1 cellular context compared by ENCODE assay signal in genomic region chr4:141573678-141574077, GRCh38.
TF ChIP-seq lines count a peak whose summit lies in the region.

No MANE protein-coding gene starts in this region.

TF ChIP-seq in A549, 52 proteins besides CTCF, POLR2A, EP300 and RAD21 (continued from another document):
- TF ChIP-seq, protein P1, sequence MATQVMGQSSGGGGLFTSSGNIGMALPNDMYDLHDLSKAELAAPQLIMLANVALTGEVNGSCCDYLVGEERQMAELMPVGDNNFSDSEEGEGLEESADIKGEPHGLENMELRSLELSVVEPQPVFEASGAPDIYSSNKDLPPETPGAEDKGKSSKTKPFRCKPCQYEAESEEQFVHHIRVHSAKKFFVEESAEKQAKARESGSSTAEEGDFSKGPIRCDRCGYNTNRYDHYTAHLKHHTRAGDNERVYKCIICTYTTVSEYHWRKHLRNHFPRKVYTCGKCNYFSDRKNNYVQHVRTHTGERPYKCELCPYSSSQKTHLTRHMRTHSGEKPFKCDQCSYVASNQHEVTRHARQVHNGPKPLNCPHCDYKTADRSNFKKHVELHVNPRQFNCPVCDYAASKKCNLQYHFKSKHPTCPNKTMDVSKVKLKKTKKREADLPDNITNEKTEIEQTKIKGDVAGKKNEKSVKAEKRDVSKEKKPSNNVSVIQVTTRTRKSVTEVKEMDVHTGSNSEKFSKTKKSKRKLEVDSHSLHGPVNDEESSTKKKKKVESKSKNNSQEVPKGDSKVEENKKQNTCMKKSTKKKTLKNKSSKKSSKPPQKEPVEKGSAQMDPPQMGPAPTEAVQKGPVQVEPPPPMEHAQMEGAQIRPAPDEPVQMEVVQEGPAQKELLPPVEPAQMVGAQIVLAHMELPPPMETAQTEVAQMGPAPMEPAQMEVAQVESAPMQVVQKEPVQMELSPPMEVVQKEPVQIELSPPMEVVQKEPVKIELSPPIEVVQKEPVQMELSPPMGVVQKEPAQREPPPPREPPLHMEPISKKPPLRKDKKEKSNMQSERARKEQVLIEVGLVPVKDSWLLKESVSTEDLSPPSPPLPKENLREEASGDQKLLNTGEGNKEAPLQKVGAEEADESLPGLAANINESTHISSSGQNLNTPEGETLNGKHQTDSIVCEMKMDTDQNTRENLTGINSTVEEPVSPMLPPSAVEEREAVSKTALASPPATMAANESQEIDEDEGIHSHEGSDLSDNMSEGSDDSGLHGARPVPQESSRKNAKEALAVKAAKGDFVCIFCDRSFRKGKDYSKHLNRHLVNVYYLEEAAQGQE (IDR thresholded peaks at IDR 0.05), result no peak
- TF ChIP-seq MAZ (IDR thresholded peaks at IDR 0.05; ENCODE audit: borderline replicate concordance, low read depth, low read length) (no peak), FOSL2 (IDR thresholded peaks at IDR 0.05) (no peak), FOSL2 (CRISPR knock-in tag; IDR thresholded peaks at IDR 0.05) (no peak)
- TF ChIP-seq, protein P2, sequence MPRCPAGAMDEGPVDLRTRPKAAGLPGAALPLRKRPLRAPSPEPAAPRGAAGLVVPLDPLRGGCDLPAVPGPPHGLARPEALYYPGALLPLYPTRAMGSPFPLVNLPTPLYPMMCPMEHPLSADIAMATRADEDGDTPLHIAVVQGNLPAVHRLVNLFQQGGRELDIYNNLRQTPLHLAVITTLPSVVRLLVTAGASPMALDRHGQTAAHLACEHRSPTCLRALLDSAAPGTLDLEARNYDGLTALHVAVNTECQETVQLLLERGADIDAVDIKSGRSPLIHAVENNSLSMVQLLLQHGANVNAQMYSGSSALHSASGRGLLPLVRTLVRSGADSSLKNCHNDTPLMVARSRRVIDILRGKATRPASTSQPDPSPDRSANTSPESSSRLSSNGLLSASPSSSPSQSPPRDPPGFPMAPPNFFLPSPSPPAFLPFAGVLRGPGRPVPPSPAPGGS (IDR thresholded peaks at IDR 0.05), result no peak
